10 cellular contexts compared by ENCODE assay signal in genomic region chrX:14027031-14027430, GRCh38. TPM values are rescaled to one million over a fixed set of nuclear protein-coding genes. Genes with fewer than 3 reads are reported as not detected.
DNase-seq lines count a peak whose midpoint lies in the region; ATAC-seq, FAIRE-seq and TF ChIP-seq lines count a peak whose summit lies in the region.
"Had no signal": no experiment of that assay in that cellular context is flagged by ENCODE, and none has a peak within 500 bp of the region (broad histone marks: within the 10 kb centered on the region; RNA-seq: fewer than 3 reads in every experiment).

No MANE protein-coding gene starts in this region.

- TF ChIP-seq CTCF in GM23338 (conservative IDR thresholded peaks at IDR 0.05; ENCODE audit: low read depth in 2 of 2) (no peak), cardiac fibroblast (IDR thresholded peaks at IDR 0.05; ENCODE audit: low read depth, low read length) (no peak)

- no peaks in the 10 kb centered on the region for H4K20me1 ChIP-seq in GM23338 (replicated peaks; ENCODE audit: insufficient read depth)

- H3K79me2 ChIP-seq in GM23338 (replicated peaks; ENCODE audit: insufficient read depth), result peaks cover 22% of the 10 kb centered on the region

- H3F3A ChIP-seq in GM23338 (replicated peaks; ENCODE audit: low read depth), result no peaks in the 10 kb centered on the region

- no peaks in the 10 kb centered on the region for H3K9me3 Mint-ChIP-seq in GM23338

- H3K36me3 ChIP-seq in GM23338 (ENCODE audit: insufficient read depth), result no peaks in the 10 kb centered on the region

- H3K27me3 ChIP-seq in GM23338 (ENCODE audit: insufficient read depth), result no peaks in the 10 kb centered on the region

- no peak for ATAC-seq in GM23338
- no peak for ATAC-seq in HG03175 (IDR thresholded peaks at IDR 0.05; ENCODE audit: unreplicated experiment)
- no peak for ATAC-seq in GM21360 (IDR thresholded peaks at IDR 0.05; ENCODE audit: unreplicated experiment)

- no peak overlapping the region for H3K4me3 Mint-ChIP-seq in GM23338

- H3K36me3 Mint-ChIP-seq in GM23338 (ENCODE audit: low read depth), result peaks cover 5% of the 10 kb centered on the region; the same call in 1 of the 3 replicates

- H2AFZ ChIP-seq in GM23338, result no peak overlapping the region

- H3K4me2 ChIP-seq in GM23338, result peak overlapping the region; percentile 45

- H3K27ac ChIP-seq in GM23338 (ENCODE audit: low read depth), result no peak overlapping the region

- H3K27ac Mint-ChIP-seq in GM23338, result no peak overlapping the region

- H3K9me2 ChIP-seq in GM23338 (ENCODE audit: insufficient read depth), result no peaks in the 10 kb centered on the region

- no peak for FAIRE-seq in urothelium cell line (lab: Jason Lieb, UNC)

- DNase-seq in GM23338 (ENCODE audit: low spot score), result no peak
- DNase-seq in RPMI7951 (ENCODE audit: low read depth), result peak; percentile 31
- peak; percentile 27 to 53 for DNase-seq in cardiac fibroblast (ENCODE audit: low read depth in 2 of 2)
- peak in 54 of 56 donors; percentile 2 to 87 (median 65) for DNase-seq in nucleus accumbens (lab: John Stamatoyannopoulos, UW)
- DNase-seq in NCI-H345 (lab: John Stamatoyannopoulos, UW), result no peak
- DNase-seq in urothelium cell line (ENCODE audit: low spot score), result no peak
- DNase-seq: left cardiac atrium, NCI-H146 had no signal

- no peak overlapping the region for H3K4me3 ChIP-seq in GM23338
- no peak overlapping the region for H3K4me3 ChIP-seq in cardiac fibroblast (replicated peaks in 1 of 2; ENCODE audit: low read depth in 2 of 2, low read length in 2 of 2)

- peaks cover 26% of the 10 kb centered on the region for H3K4me1 ChIP-seq in GM23338 (ENCODE audit: insufficient read depth)

- H3K4me1 Mint-ChIP-seq in GM23338, result peaks cover 31% of the 10 kb centered on the region

- H3K27me3 Mint-ChIP-seq in GM23338 (ENCODE audit: insufficient read depth, low read depth, poor library complexity), result peaks cover 2% of the 10 kb centered on the region

TF ChIP-seq in GM23338, 12 proteins besides CTCF, POLR2A, EP300 and RAD21:
- TF ChIP-seq EZH2 (IDR thresholded peaks at IDR 0.05; ENCODE audit: low read depth, unreplicated experiment), result no peak
- no peak for TF ChIP-seq NANOG (IDR thresholded peaks at IDR 0.05; ENCODE audit: borderline replicate concordance)
- TF ChIP-seq ZNF331 (CRISPR knock-in tag; IDR thresholded peaks at IDR 0.05; ENCODE audit: low read depth), result no peak
- TF ChIP-seq STAT1 (IDR thresholded peaks at IDR 0.05; ENCODE audit: unreplicated experiment), result no peak
- TF ChIP-seq ZNF114 (CRISPR knock-in tag; IDR thresholded peaks at IDR 0.05), result no peak
- TF ChIP-seq REST (IDR thresholded peaks at IDR 0.05; ENCODE audit: unreplicated experiment), result no peak
- TF ChIP-seq ETS1 (IDR thresholded peaks at IDR 0.05), result no peak
- TF ChIP-seq EZH2phosphoT487 (IDR thresholded peaks at IDR 0.05; ENCODE audit: unreplicated experiment), result no peak
- TF ChIP-seq JUNB (IDR thresholded peaks at IDR 0.05; ENCODE audit: unreplicated experiment), result no peak
- no peak for TF ChIP-seq ZNF462 (CRISPR knock-in tag; IDR thresholded peaks at IDR 0.05)
- TF ChIP-seq POLR2AphosphoS5 (IDR thresholded peaks at IDR 0.05; ENCODE audit: low read depth), result no peak
- TF ChIP-seq CREB1 (CRISPR knock-in tag; IDR thresholded peaks at IDR 0.05; ENCODE audit: low read depth), result no peak

RNA-seq across cellular contexts. Expression of gene GEMIN8, which starts 2.7 kb away (rescaled TPM):
- 16.5 and 19.4 TPM in 2 replicates for total RNA-seq in GM23338 (2014; rRNA removed; shearing (Covaris generic))
- polyA plus RNA-seq in GM23338 (2016; fragmentation: Nextera tagmentation; extraction: Ambion mirVana), result 16.7 and 19.9 TPM in 2 replicates
- 18.5 and 20.1 TPM in 2 replicates for total RNA-seq in RPMI7951 (2014; rRNA removed; shearing (Covaris generic))

Comparison
In these comparisons a context has a peak if more than half of its experiments do, and no peak if none do; other contexts are left out.
1. DNase-seq: peak in RPMI7951 (single experiment), cardiac fibroblast (2 of 2) and nucleus accumbens (54 of 56); none in GM23338 (single experiment), NCI-H345 (single experiment) and urothelium cell line (single experiment).